In genomic region chr2:16041466-16041810, GRCh38 we compare ENCODE assay signal across 29 cellular contexts.
"Had no signal": no experiment of that assay in that cellular context is flagged by ENCODE, and none has a peak within 500 bp of the region (broad histone marks: within the 10 kb centered on the region; RNA-seq: fewer than 3 reads in every experiment).

No MANE protein-coding gene starts in this region.

- H3K36me3 Mint-ChIP-seq: naive thymus-derived CD8-positive, alpha-beta T cell; natural killer cell treated with Interleukin-12 subunit alpha and Interleukin-12 subunit beta and Interleukin-15 and Interleukin-18, amount 100 ng/mL, for 72 hours; stimulated activated effector memory CD8-positive, alpha-beta T cell treated with anti-CD3 and anti-CD28 coated beads, Interleukin-12 subunit alpha, Interleukin-12 subunit beta, amount 100 ng/mL, for 72 hours; stimulated activated naive B cell treated with anti-CD40 and anti-IgM and Interleukin-4, amounts not matched to agents 10 μg/mL and 1 μg/mL and 100 μg/mL, for 72 hours had no signal

- H3K27ac ChIP-seq: ovary, parathyroid adenoma, psoas muscle, right lobe of liver, sigmoid colon, stomach, thoracic aorta, thyroid gland, tibial nerve, upper lobe of left lung, vagina had no signal

- H3K79me2 ChIP-seq: parathyroid adenoma had no signal

- H3K27me3 ChIP-seq: ovary, right lobe of liver, thyroid gland, upper lobe of left lung, vagina had no signal

- H3K4me3 ChIP-seq: ovary, psoas muscle, right lobe of liver, sigmoid colon, stomach, thoracic aorta, thyroid gland, tibial nerve, upper lobe of left lung, vagina had no signal

- H3K4me3 Mint-ChIP-seq: naive thymus-derived CD8-positive, alpha-beta T cell; natural killer cell treated with Interleukin-12 subunit alpha and Interleukin-12 subunit beta and Interleukin-15 and Interleukin-18, amount 100 ng/mL, for 72 hours; nephron progenitor cell; neural crest cell; stimulated activated effector memory CD8-positive, alpha-beta T cell treated with anti-CD3 and anti-CD28 coated beads, Interleukin-12 subunit alpha, Interleukin-12 subunit beta, amount 100 ng/mL, for 72 hours; stimulated activated naive B cell treated with anti-CD40 and anti-IgM and Interleukin-4, amounts not matched to agents 10 μg/mL and 1 μg/mL and 100 μg/mL, for 72 hours; stimulated activated naive CD8-positive, alpha-beta T cell treated with anti-CD3 and anti-CD28 coated beads, Interleukin-15, Interleukin-2, amounts not matched to agents 100 ng/mL and 50 ng/mL, for 24 hours had no signal

- H3K27ac Mint-ChIP-seq: natural killer cell treated with Interleukin-12 subunit alpha and Interleukin-12 subunit beta and Interleukin-15 and Interleukin-18, amount 100 ng/mL, for 72 hours; nephron progenitor cell; progenitor cell of endocrine pancreas; stimulated activated effector memory CD8-positive, alpha-beta T cell treated with anti-CD3 and anti-CD28 coated beads, Interleukin-12 subunit alpha, Interleukin-12 subunit beta, amount 100 ng/mL, for 72 hours; stimulated activated naive B cell treated with anti-CD40 and anti-IgM and Interleukin-4, amounts not matched to agents 10 μg/mL and 1 μg/mL and 100 μg/mL, for 72 hours; stimulated activated naive CD8-positive, alpha-beta T cell treated with anti-CD3 and anti-CD28 coated beads, Interleukin-15, Interleukin-2, amounts not matched to agents 100 ng/mL and 50 ng/mL, for 24 hours had no signal

- H2AFZ ChIP-seq: parathyroid adenoma had no signal

- H3K9me3 Mint-ChIP-seq: naive thymus-derived CD8-positive, alpha-beta T cell; natural killer cell treated with Interleukin-12 subunit alpha and Interleukin-12 subunit beta and Interleukin-15 and Interleukin-18, amount 100 ng/mL, for 72 hours; nephron progenitor cell; stimulated activated naive B cell treated with anti-CD40 and anti-IgM and Interleukin-4, amounts not matched to agents 10 μg/mL and 1 μg/mL and 100 μg/mL, for 72 hours; stimulated activated naive CD8-positive, alpha-beta T cell treated with anti-CD3 and anti-CD28 coated beads, Interleukin-15, Interleukin-2, amounts not matched to agents 100 ng/mL and 50 ng/mL, for 24 hours had no signal

- H3K4me1 ChIP-seq: parathyroid adenoma, psoas muscle, right lobe of liver, sigmoid colon, stomach, thyroid gland, tibial nerve, upper lobe of left lung, vagina had no signal

- DNase-seq: naive thymus-derived CD8-positive, alpha-beta T cell; nephron progenitor cell; occipital lobe; ovary; posterior cingulate gyrus; psoas muscle; right cardiac atrium; right lobe of liver; sigmoid colon; small intestine; stimulated activated CD4-positive, alpha-beta T cell treated with anti-CD3 and anti-CD28 coated beads, Interleukin-15, amount 100 ng/mL, for 24 hours; stimulated activated CD4-positive, alpha-beta T cell treated with anti-CD3 and anti-CD28 coated beads, Interleukin-2, amount 100 ng/mL, for 24 hours; stimulated activated CD4-positive, alpha-beta T cell treated with anti-CD3 and anti-CD28 coated beads, Interleukin-2, amount 100 ng/mL, for 48 hours; stimulated activated CD4-positive, alpha-beta T cell treated with anti-CD3 and anti-CD28 coated beads, Interleukin-4, amount 100 ng/mL, for 24 hours; stimulated activated naive B cell treated with anti-CD40 and anti-IgM and Interleukin-4, amounts not matched to agents 10 μg/mL and 1 μg/mL and 100 μg/mL, for 72 hours; stimulated activated naive CD4-positive, alpha-beta T cell treated with Interleukin-2 at 50 U/mL for 16 hours; stomach; thyroid gland; trophoblast cell; upper lobe of left lung had no signal

- H3K9me3 ChIP-seq: ovary, psoas muscle, right lobe of liver, sigmoid colon, stomach, thoracic aorta, thyroid gland, tibial nerve, upper lobe of left lung, vagina had no signal

- H3K36me3 ChIP-seq: ovary, right lobe of liver, sigmoid colon, stomach, thoracic aorta, thyroid gland, tibial nerve, upper lobe of left lung, vagina had no signal

- H3K4me1 Mint-ChIP-seq: naive thymus-derived CD8-positive, alpha-beta T cell; stimulated activated effector memory CD8-positive, alpha-beta T cell treated with anti-CD3 and anti-CD28 coated beads, Interleukin-12 subunit alpha, Interleukin-12 subunit beta, amount 100 ng/mL, for 72 hours; stimulated activated naive B cell treated with anti-CD40 and anti-IgM and Interleukin-4, amounts not matched to agents 10 μg/mL and 1 μg/mL and 100 μg/mL, for 72 hours had no signal

- H3K9ac ChIP-seq: parathyroid adenoma had no signal
